9 cellular contexts compared by ENCODE assay signal in the genomic region with DNA sequence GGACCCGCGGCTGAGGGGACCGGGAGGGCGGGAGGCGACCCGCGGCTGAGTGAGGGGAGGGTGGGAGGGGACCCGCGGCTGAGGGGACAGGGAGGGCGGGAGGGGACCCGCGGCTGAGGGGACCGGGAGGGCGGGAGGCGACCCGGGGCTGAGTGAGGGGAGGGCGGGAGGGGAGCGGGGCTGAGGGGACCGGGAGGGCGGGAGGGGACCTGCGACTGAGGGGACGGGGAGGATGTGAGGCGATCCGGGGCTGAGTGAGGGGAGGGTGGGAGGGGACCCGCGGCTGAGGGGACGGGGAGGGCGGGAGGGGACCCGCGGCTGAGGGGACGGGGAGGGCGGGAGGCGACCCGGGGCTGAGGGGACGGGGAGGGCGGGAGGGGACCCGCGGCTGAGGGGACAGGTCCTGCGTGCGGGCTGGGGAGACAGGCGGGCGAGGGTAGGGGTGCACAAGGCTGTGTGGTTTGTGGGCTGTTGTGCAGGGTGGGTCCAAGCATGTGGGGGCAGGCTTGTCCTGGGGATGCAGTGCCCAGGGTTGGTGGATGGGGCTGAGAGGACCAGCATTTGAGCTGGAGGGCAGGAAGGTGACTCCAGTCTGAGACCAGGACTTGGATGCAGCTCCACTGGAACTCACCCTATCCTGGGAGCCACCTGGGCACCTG. TPM values are rescaled to one million over a fixed set of nuclear protein-coding genes. Genes with fewer than 3 reads are reported as not detected.
DNase-seq lines count a peak whose midpoint lies in the region; ATAC-seq and TF ChIP-seq lines count a peak whose summit lies in the region.
"Had no signal": no experiment of that assay in that cellular context is flagged by ENCODE, and none has a peak within 500 bp of the region (broad histone marks: within the 10 kb centered on the region; RNA-seq: fewer than 3 reads in every experiment).

No MANE protein-coding gene starts in this region.

- H3K36me3 ChIP-seq in tibial nerve, result no peaks in the 10 kb centered on the region

- no peak for ATAC-seq in left lobe of liver

- peaks cover 2% of the 10 kb centered on the region for H3K27me3 Mint-ChIP-seq in brain

- H3K27me3 ChIP-seq in tibial nerve, result no peaks in the 10 kb centered on the region

- TF ChIP-seq POLR2A in tibial nerve (IDR thresholded peaks at IDR 0.05), result no peak

- H3K4me3 Mint-ChIP-seq in brain, result peak overlapping the region; percentile 76 to 92 (median 78)

- H3K4me1 Mint-ChIP-seq in brain, result peaks cover 5% of the 10 kb centered on the region

- peak overlapping the region in 1 of 4 donors; percentile 68 for H3K27ac ChIP-seq in tibial nerve

- 10 to 14% methylated on average over 2 to 10 of the region's 42 CpGs for WGBS in tibial nerve, 2 donors

- peak overlapping the region; percentile 45 to 68 (median 62) for H3K4me3 ChIP-seq in tibial nerve

- no peak for TF ChIP-seq EP300 in tibial nerve (IDR thresholded peaks at IDR 0.05)

- H3K36me3 Mint-ChIP-seq in brain, result peaks cover 8% of the 10 kb centered on the region

- DNase-seq in activated gamma-delta T cell treated with Interleukin-2 at 50 U/mL for 16 hours (peak; percentile 4), activated gamma-delta T cell (lab: John Stamatoyannopoulos, UW) (no peak), left lobe of liver (ENCODE audit: low spot score) (peak; percentile 37), tibial nerve (ENCODE audit: low spot score in 2 of 2) (peak in 1 of 2 donors; percentile 9), NCI-H524 (lab: John Stamatoyannopoulos, UW) (no peak), inferior parietal cortex (ENCODE audit: extremely low spot score) (no peak), HUDEP-2 (lab: John Stamatoyannopoulos, UW; ENCODE audit: unreplicated experiment in 76 of 76) (no peak)
- DNase-seq: NCI-H187 treated with DMSO at 0.1 percent for 48 hours had no signal

- H3K9me3 ChIP-seq in tibial nerve, result no peaks in the 10 kb centered on the region

- peaks cover 0 to 28% (median 12%) of the 10 kb centered on the region in 4 donors for H3K4me1 ChIP-seq in tibial nerve

- TF ChIP-seq CTCF in brain (conservative IDR thresholded peaks at IDR 0.05), result peak in 1 of 2 experiments; percentile 17
- TF ChIP-seq CTCF in tibial nerve (IDR thresholded peaks at IDR 0.05), result no peak

- H3K27ac Mint-ChIP-seq in brain, result no peak overlapping the region

- H3K9me3 Mint-ChIP-seq in brain, result peaks cover 0 to 1% (median 0%) of the 10 kb centered on the region in 5 experiments

RNA-seq across cellular contexts. Expression of a gene that starts 9.2 kb away (rescaled TPM):
- 6.0 TPM for polyA plus RNA-seq in brain (ENCODE audit: insufficient read depth, low read depth, low replicate concordance)
- total RNA-seq in left lobe of liver (not detected), tibial nerve (1 to 10 TPM in 1 of 4 donors, not detected in 3; 2.4 TPM)

RNA-seq across cellular contexts. Expression of a gene that starts 44.3 kb away (rescaled TPM):
- 6.6 TPM for polyA plus RNA-seq in brain (ENCODE audit: insufficient read depth, low read depth, low replicate concordance)
- total RNA-seq in left lobe of liver, result 5.5 TPM
- total RNA-seq in tibial nerve, result 100 to 1,000 TPM in 3 of 4 donors, 10 to 100 TPM in 1; 31.2 to 152 (median 118) TPM

RNA-seq across cellular contexts. Expression of a gene that starts 51.7 kb away (rescaled TPM):
- polyA plus RNA-seq in brain (ENCODE audit: insufficient read depth, low read depth, low replicate concordance), result 15.8 TPM
- total RNA-seq in left lobe of liver (2.2 TPM), tibial nerve (10 to 100 TPM; 10.1 to 21.0 (median 12.8) TPM)

Comparison
In these comparisons a context has a peak if more than half of its experiments do, and no peak if none do; other contexts are left out.
1. DNase-seq: peak in activated gamma-delta T cell treated with Interleukin-2 at 50 U/mL for 16 hours (single experiment) and left lobe of liver (single experiment); none in activated gamma-delta T cell (single experiment), NCI-H524 (0 of 2), inferior parietal cortex (single experiment) and HUDEP-2 (0 of 76).